Comparison of ENCODE assay signal across 10 cellular contexts in genomic region chr18:44786697-44787096, GRCh38.
A peak's percentile ranks its signal among the peaks of the same experiment; 100 is the strongest.
DNase-seq lines count a peak whose midpoint lies in the region; ATAC-seq and TF ChIP-seq lines count a peak whose summit lies in the region.
"Had no signal": no experiment of that assay in that cellular context is flagged by ENCODE, and none has a peak within 500 bp of the region (broad histone marks: within the 10 kb centered on the region; RNA-seq: fewer than 3 reads in every experiment).

No MANE protein-coding gene starts in this region.

- DNase-seq in natural killer cell (no peak), occipital lobe (lab: John Stamatoyannopoulos, UW) (no peak), SW480 (ENCODE audit: low spot score) (no peak), NCI-H82 (lab: John Stamatoyannopoulos, UW) (no peak)
- DNase-seq in activated CD4-positive, alpha-beta T cell treated with anti-CD3 and anti-CD28 coated beads, Interleukin-2, amount 50 U/mL, for 4 hours, result no peak
- DNase-seq: activated gamma-delta T cell treated with Interleukin-2 at 50 U/mL for 16 hours, KG1 had no signal

- no peaks in the 10 kb centered on the region for H3K9me3 Mint-ChIP-seq in natural killer cell

- H3K36me3 Mint-ChIP-seq in natural killer cell, result no peaks in the 10 kb centered on the region

- TF ChIP-seq CTCF in natural killer cell (IDR thresholded peaks at IDR 0.05), result no peak

- peaks cover 15 to 16% of the 10 kb centered on the region in 2 donors for H3K4me1 Mint-ChIP-seq in natural killer cell

- ATAC-seq in GM18858 (IDR thresholded peaks at IDR 0.05; ENCODE audit: unreplicated experiment), result peak; percentile 69
- ATAC-seq in GM21576 (IDR thresholded peaks at IDR 0.05; ENCODE audit: unreplicated experiment), result peak; percentile 75
- peak; percentile 80 for ATAC-seq in HG03520 (IDR thresholded peaks at IDR 0.05; ENCODE audit: unreplicated experiment)
- no peak for ATAC-seq in natural killer cell

- H3K4me3 Mint-ChIP-seq in natural killer cell, result peak overlapping the region; percentile 58

- H3K27me3 Mint-ChIP-seq in natural killer cell (ENCODE audit: low read depth in 2 of 2), result no peaks in the 10 kb centered on the region

- intact Hi-C loops in natural killer cell (cut with micrococcal nuclease), result no loop called here

- peak overlapping the region; percentile 47 to 70 for H3K27ac Mint-ChIP-seq in natural killer cell

Comparison
In these comparisons a context has a peak if more than half of its experiments do, and no peak if none do; other contexts are left out.
1. ATAC-seq: peak in GM18858 (single experiment), GM21576 (single experiment) and HG03520 (single experiment); none in natural killer cell (0 of 3).